Comparison of ENCODE assay signal across 9 cellular contexts in genomic region chr5:134132372-134133212, GRCh38. TPM values are rescaled to one million over a fixed set of nuclear protein-coding genes. Genes with fewer than 3 reads are reported as not detected.
DNase-seq lines count a peak whose midpoint lies in the region; ATAC-seq and TF ChIP-seq lines count a peak whose summit lies in the region.
"Had no signal": no experiment of that assay in that cellular context is flagged by ENCODE, and none has a peak within 500 bp of the region (broad histone marks: within the 10 kb centered on the region; RNA-seq: fewer than 3 reads in every experiment).

No MANE protein-coding gene starts in this region.

- DNase-seq in activated gamma-delta T cell (lab: John Stamatoyannopoulos, UW) (peak; percentile 65), GM19240 (ENCODE audit: insufficient read length, low spot score) (no peak), D341Med (ENCODE audit: low spot score) (no peak), SHP77 (lab: John Stamatoyannopoulos, UW) (no peak)
- peak in 2 of 3 donors; percentile 50 to 61 for DNase-seq in stimulated activated CD4-positive, alpha-beta T cell treated with anti-CD3 and anti-CD28 coated beads, Interleukin-12 subunit alpha, Interleukin-12 subunit beta, amount 100 ng/mL, for 48 hours (ENCODE audit: low read depth in 2 of 3, low spot score in 1 of 3)

- no peak for TF ChIP-seq CTCF in gastroesophageal sphincter (IDR thresholded peaks at IDR 0.05)

- H3K9me3 ChIP-seq in gastroesophageal sphincter: no peaks in the 10 kb centered on the region

- TF ChIP-seq EP300 in gastroesophageal sphincter (IDR thresholded peaks at IDR 0.05): no peak

- H3K36me3 ChIP-seq in gastroesophageal sphincter: peaks cover 0 to 78% of the 10 kb centered on the region in 2 donors

- TF ChIP-seq POLR2A in gastroesophageal sphincter (IDR thresholded peaks at IDR 0.05): no peak

- no peak overlapping the region for H3K4me3 ChIP-seq in gastroesophageal sphincter
- H3K4me3 ChIP-seq: SK-N-MC had no signal

- no peak overlapping the region for H3K27ac ChIP-seq in gastroesophageal sphincter
- H3K27ac ChIP-seq: SK-N-MC had no signal

- ATAC-seq in GM21360 (IDR thresholded peaks at IDR 0.05; ENCODE audit: unreplicated experiment): peak; percentile 58
- ATAC-seq in HG03575 (IDR thresholded peaks at IDR 0.05; ENCODE audit: extremely low read depth, insufficient number of reproducible peaks, low FRiP score, unreplicated experiment): peak; percentile 37
- no peak for ATAC-seq in gastroesophageal sphincter

- H3K4me1 ChIP-seq in gastroesophageal sphincter: peaks cover 0 to 10% (median 0%) of the 10 kb centered on the region in 3 donors

- no peaks in the 10 kb centered on the region for H3K27me3 ChIP-seq in gastroesophageal sphincter

- 64 to 67% methylated on average over 1 to 3 of the region's 16 CpGs for WGBS in gastroesophageal sphincter (ENCODE audit: low coverage in 1 of 2), 2 donors

RNA-seq across cellular contexts. Expression of gene TCF7, which starts 18.1 kb away (rescaled TPM):
- 1 to 10 TPM in 2 of 4 donors, under 1 TPM in 2; 0.94 to 1.4 (median 1.1) TPM for total RNA-seq in gastroesophageal sphincter

RNA-seq across cellular contexts. Expression of gene SKP1, which starts 44.2 kb away (rescaled TPM):
- 100 to 1,000 TPM; 313 to 463 (median 399) TPM for total RNA-seq in gastroesophageal sphincter

Comparison
In these comparisons a context has a peak if more than half of its experiments do, and no peak if none do; other contexts are left out.
1. DNase-seq: peak in activated gamma-delta T cell (single experiment) and stimulated activated CD4-positive, alpha-beta T cell treated with anti-CD3 and anti-CD28 coated beads, Interleukin-12 subunit alpha, Interleukin-12 subunit beta, amount 100 ng/mL, for 48 hours (2 of 3); none in GM19240 (single experiment), D341Med (single experiment) and SHP77 (0 of 2).